ENCODE assay signal across 8 cellular contexts in genomic region chr9:128505414-128505765, GRCh38. TPM values are rescaled to one million over a fixed set of nuclear protein-coding genes. Genes with fewer than 3 reads are reported as not detected.
DNase-seq lines count a peak whose midpoint lies in the region; ATAC-seq, FAIRE-seq and TF ChIP-seq lines count a peak whose summit lies in the region.

No MANE protein-coding gene starts in this region.

- H3K4me1 Mint-ChIP-seq in H9 (peaks cover 4 to 8% of the 10 kb centered on the region in 2 experiments), T-helper 17 cell (peaks cover 22% of the 10 kb centered on the region)

- H3K27ac Mint-ChIP-seq in H9: no peak overlapping the region
- H3K27ac Mint-ChIP-seq in T-helper 17 cell: peak overlapping the region; percentile 96

- WGBS in H9 (ENCODE audit: extremely low coverage, insufficient read length, low lambda C conversion rate): no CpG with 5 or more reads among the region's 6 CpGs
- WGBS in small intestine, 3 donors: 12 to 24% (median 17%) methylated on average over 6 of the region's 6 CpGs

- H3K36me3 Mint-ChIP-seq in H9 (ENCODE audit: insufficient read depth in 1 of 3, low read depth in 3 of 3) (peaks cover 1 to 16% (median 5%) of the 10 kb centered on the region in 3 experiments; a peak in 4 of 7 replicates), T-helper 17 cell (ENCODE audit: low read depth) (no peaks in the 10 kb centered on the region)

- H3K14ac ChIP-seq in H9 (ENCODE audit: insufficient read depth, low read length): no peak overlapping the region

- H2BK12ac ChIP-seq in H9 (ENCODE audit: insufficient read length, low read depth, low read length): no peak overlapping the region

- no peak overlapping the region for H3K18ac ChIP-seq in H9 (ENCODE audit: insufficient read length, low read depth, low read length)

- no peak overlapping the region for H4K5ac ChIP-seq in H9 (ENCODE audit: insufficient read length, low read depth, low read length)

- peak overlapping the region; percentile 74 to 81 for H3K4me3 ChIP-seq in small intestine (ENCODE audit: low read depth in 1 of 2, low read length in 2 of 2)

- H3K79me2 ChIP-seq in H9 (ENCODE audit: insufficient read depth, low read length): no peaks in the 10 kb centered on the region

- no peak overlapping the region for H2BK5ac ChIP-seq in H9 (ENCODE audit: insufficient read length, low read length)

- H3K27me3 ChIP-seq in H9 (ENCODE audit: insufficient read depth, low read length) (no peaks in the 10 kb centered on the region), small intestine (ENCODE audit: control insufficient read depth in 2 of 2, insufficient read depth in 2 of 2, low read length in 2 of 2) (no peaks in the 10 kb centered on the region)

- no peak overlapping the region for H3K56ac ChIP-seq in H9 (ENCODE audit: insufficient read length, low read depth, low read length)

- H3K9me3 ChIP-seq in H9 (ENCODE audit: control insufficient read depth, low read depth, low read length) (no peaks in the 10 kb centered on the region), T-helper 17 cell (ENCODE audit: control insufficient read depth, low read length, poor library complexity, severe bottlenecking) (no peaks in the 10 kb centered on the region), small intestine (ENCODE audit: control insufficient read depth, low read depth) (no peaks in the 10 kb centered on the region)

- H3K9ac ChIP-seq in H9 (ENCODE audit: extremely low read depth, insufficient read length, low read length): peak overlapping the region; percentile 36

- no peak for FAIRE-seq in small intestine (lab: Jason Lieb, UNC)

- H2AFZ ChIP-seq in H9 (ENCODE audit: low read length): no peak overlapping the region

- H3K79me1 ChIP-seq in H9 (ENCODE audit: insufficient read depth, low read depth, low read length, poor library complexity, severe bottlenecking): no peaks in the 10 kb centered on the region

- H2AK5ac ChIP-seq in H9 (ENCODE audit: insufficient read length, low read length): no peak overlapping the region

- no peak overlapping the region for H3K27ac ChIP-seq in H9 (ENCODE audit: insufficient read length, low read depth, low read length)
- peak overlapping the region in 1 of 2 donors; percentile 97 for H3K27ac ChIP-seq in small intestine (ENCODE audit: low read depth in 1 of 2, low read length in 1 of 2)

- no peak for TF ChIP-seq CTCF in H9 (conservative IDR thresholded peaks at IDR 0.05)

- H4K8ac ChIP-seq in H9 (replicated peaks; ENCODE audit: insufficient read length, low read depth, low read length): no peak overlapping the region

- no peak overlapping the region for H3T11ph ChIP-seq in H9 (ENCODE audit: low read length)

- H4K20me1 ChIP-seq in H9 (ENCODE audit: control insufficient read depth, insufficient read depth, insufficient read length): no peaks in the 10 kb centered on the region

- ATAC-seq in T-helper 17 cell: no peak
- no peak for ATAC-seq in GM18861 (IDR thresholded peaks at IDR 0.05; ENCODE audit: unreplicated experiment)
- ATAC-seq in GM18868 (IDR thresholded peaks at IDR 0.05; ENCODE audit: unreplicated experiment): no peak
- ATAC-seq in GM19395 (IDR thresholded peaks at IDR 0.05; ENCODE audit: unreplicated experiment): no peak

- H4K91ac ChIP-seq in H9 (ENCODE audit: insufficient read length, low read depth, low read length): no peak overlapping the region

- H2BK15ac ChIP-seq in H9 (ENCODE audit: low read depth, low read length): no peak overlapping the region

- DNase-seq in H9 (no peak), T-helper 17 cell (no peak), glomerular visceral epithelial cell (ENCODE audit: extremely low spot score) (peak; percentile 54), small intestine (no peak), NCI-H2029 treated with DMSO at 0.1 percent for 48 hours (lab: John Stamatoyannopoulos, UW) (no peak)

- H3K4me3 Mint-ChIP-seq in H9 (peak overlapping the region; percentile 99 to 100), T-helper 17 cell (peak overlapping the region; percentile 98)

- H3K27me3 Mint-ChIP-seq in H9 (ENCODE audit: low read depth) (no peaks in the 10 kb centered on the region), T-helper 17 cell (no peaks in the 10 kb centered on the region)

- H3K23ac ChIP-seq in H9 (ENCODE audit: insufficient read length, low read depth, low read length): no peak overlapping the region

- no peak overlapping the region for H2BK20ac ChIP-seq in H9 (ENCODE audit: low read depth, low read length, poor library complexity, severe bottlenecking)

- no peaks in the 10 kb centered on the region for H3K4me1 ChIP-seq in H9 (ENCODE audit: insufficient read depth, low read length)
- H3K4me1 ChIP-seq in small intestine (ENCODE audit: control insufficient read depth in 2 of 2, insufficient read depth in 1 of 2, low read depth in 1 of 2, low read length in 1 of 2): peaks cover 0 to 8% of the 10 kb centered on the region in 2 donors

- no peak overlapping the region for H2BK120ac ChIP-seq in H9 (ENCODE audit: low read depth, low read length, poor library complexity, severe bottlenecking)

- peaks cover 4 to 8% of the 10 kb centered on the region in 2 donors for H3K36me3 ChIP-seq in small intestine (ENCODE audit: control insufficient read depth in 2 of 2, insufficient read depth in 2 of 2, low read length in 2 of 2)

- H3K4me2 ChIP-seq in H9 (ENCODE audit: insufficient read depth, insufficient read length, low read length): peak overlapping the region; percentile 77

- H3K9me3 Mint-ChIP-seq in H9: no peaks in the 10 kb centered on the region

- no peak overlapping the region for H3K4ac ChIP-seq in H9 (ENCODE audit: low read depth, low read length)

- peaks cover 14% of the 10 kb centered on the region for H3K23me2 ChIP-seq in H9 (ENCODE audit: insufficient read length, low read depth, low read length, poor library complexity, severe bottlenecking)

RNA-seq across cellular contexts. Expression of gene GLE1, which starts 0.9 kb away (rescaled TPM):
- total RNA-seq in H9 (2021): 17.9 and 19.0 TPM in 2 replicates
- 10 to 100 TPM; 14.4 to 16.2 TPM for total RNA-seq in T-helper 17 cell
- 10 to 100 TPM; 17.8 to 21.2 (median 21.0) TPM for polyA plus RNA-seq in small intestine

RNA-seq across cellular contexts. Expression of gene SPTAN1, which starts 47.0 kb away (rescaled TPM):
- total RNA-seq in H9 (2021): 210 and 213 TPM in 2 replicates
- total RNA-seq in T-helper 17 cell: 100 to 1,000 TPM; 734 to 740 TPM
- 100 to 1,000 TPM in 2 of 3 donors, 10 to 100 TPM in 1; 98.1 to 154 (median 150) TPM for polyA plus RNA-seq in small intestine

RNA-seq across cellular contexts. Expression of gene ODF2, which starts 49.6 kb away (rescaled TPM):
- 15.7 and 16.7 TPM in 2 replicates for total RNA-seq in H9 (2021)
- total RNA-seq in T-helper 17 cell: 10 to 100 TPM; 26.2 to 29.1 TPM
- polyA plus RNA-seq in small intestine: 10 to 100 TPM in 1 of 3 donors, 1 to 10 TPM in 2; 4.0 to 17.8 (median 5.9) TPM
